In genomic region chr6:15066433-15067337, GRCh38 we compare ENCODE assay signal across 9 cellular contexts.
DNase-seq lines count a peak whose midpoint lies in the region; ATAC-seq and TF ChIP-seq lines count a peak whose summit lies in the region.
"Had no signal": no experiment of that assay in that cellular context is flagged by ENCODE, and none has a peak within 500 bp of the region (broad histone marks: within the 10 kb centered on the region; RNA-seq: fewer than 3 reads in every experiment).

No MANE protein-coding gene starts in this region.

- H3K79me2 ChIP-seq in HCT116 (ENCODE audit: insufficient read depth, low read length) (no peaks in the 10 kb centered on the region), smooth muscle cell (ENCODE audit: low read depth) (no peaks in the 10 kb centered on the region)

- RAD21 ChIA-PET in HCT116 (lab: Charles Lee; ENCODE audit: low non-redundant PET in 1 of 2, low total read pairs in 2 of 2, uncharacterized antibody in 2 of 2, unreplicated experiment in 2 of 2): no interaction called here

- intact Hi-C loops in HCT116 (cut with micrococcal nuclease): no loop called here
- intact Hi-C loops in ascending aorta (cut with DNase I): no loop called here
- intact Hi-C loops in left ventricle myocardium inferior (cut with micrococcal nuclease): no loop called here

- H2AFZ ChIP-seq in HCT116 (ENCODE audit: low read depth, low read length, poor library complexity, severe bottlenecking) (peak overlapping the region; percentile 77), smooth muscle cell (ENCODE audit: low read depth) (no peak overlapping the region)

- whole genome bisulfite sequencing in smooth muscle cell (ENCODE audit: low lambda C conversion rate): 44% methylated on average over 19 of the region's 19 CpGs

- peaks cover 17% of the 10 kb centered on the region for H3F3A ChIP-seq in smooth muscle cell (ENCODE audit: low read depth)

- no TSS peak for BruUV-seq in HCT116 (replicated peaks; lab: Mats Ljungman, UMichigan)

- H3K9me3 ChIP-seq in HCT116 (ENCODE audit: control insufficient read depth in 1 of 2, insufficient read depth in 1 of 2, low read depth in 1 of 2, low read length in 2 of 2): no peaks in the 10 kb centered on the region
- H3K9me3 ChIP-seq in ascending aorta: no peaks in the 10 kb centered on the region
- H3K9me3 ChIP-seq in left ventricle myocardium inferior (replicated peaks): no peaks in the 10 kb centered on the region
- H3K9me3 ChIP-seq in smooth muscle cell (replicated peaks; ENCODE audit: low read depth): no peaks in the 10 kb centered on the region

- no peaks in the 10 kb centered on the region for H3K9me2 ChIP-seq in HCT116 (ENCODE audit: insufficient read depth)

- H3K36me3 ChIP-seq in HCT116 (ENCODE audit: control insufficient read depth in 1 of 2, insufficient read depth in 2 of 2, low read length in 2 of 2) (no peaks in the 10 kb centered on the region), ascending aorta (no peaks in the 10 kb centered on the region), left ventricle myocardium inferior (no peaks in the 10 kb centered on the region), smooth muscle cell (ENCODE audit: low read depth) (no peaks in the 10 kb centered on the region), H7 (replicated peaks; ENCODE audit: control insufficient read depth, insufficient read depth, low read length) (no peaks in the 10 kb centered on the region)

- TF ChIP-seq CTCF in HCT116 (IDR thresholded peaks at IDR 0.05 in 2 of 3, conservative IDR thresholded peaks at IDR 0.05 in 1 of 3; ENCODE audit: borderline replicate concordance in 1 of 3, insufficient read depth in 1 of 3, low read depth in 2 of 3, low read length in 2 of 3): no peak
- no peak for TF ChIP-seq CTCF in ascending aorta (IDR thresholded peaks at IDR 0.05)
- no peak for TF ChIP-seq CTCF in left ventricle myocardium inferior (IDR thresholded peaks at IDR 0.05; ENCODE audit: borderline replicate concordance)
- no peak for TF ChIP-seq CTCF in smooth muscle cell (IDR thresholded peaks at IDR 0.05; ENCODE audit: borderline replicate concordance, insufficient read depth, poor library complexity, severe bottlenecking)

- peak overlapping the region; percentile 40 for H3K4me2 ChIP-seq in HCT116 (ENCODE audit: low read length)
- peak overlapping the region; percentile 60 for H3K4me2 ChIP-seq in smooth muscle cell

- no peaks in the 10 kb centered on the region for H4K20me1 ChIP-seq in HCT116 (ENCODE audit: insufficient read depth)
- H4K20me1 ChIP-seq in smooth muscle cell (ENCODE audit: low read depth): no peaks in the 10 kb centered on the region

- TF ChIP-seq POLR2A in HCT116 (IDR thresholded peaks at IDR 0.05; ENCODE audit: borderline replicate concordance, extremely low read depth, insufficient read depth, insufficient read length): no peak

- no peak for DNase-seq in HCT116 (ENCODE audit: low read depth, low spot score)
- DNase-seq in ascending aorta (ENCODE audit: low spot score in 2 of 2): peak; percentile 53 to 85
- DNase-seq in left ventricle myocardium inferior: peak; percentile 26
- peak; percentile 3 for DNase-seq in smooth muscle cell (lab: John Stamatoyannopoulos, UW; ENCODE audit: unreplicated experiment)
- DNase-seq in NCI-H1436 treated with DMSO at 0.1 percent for 48 hours (lab: John Stamatoyannopoulos, UW): no peak
- DNase-seq in H7: no peak
- DNase-seq: SHP77 treated with DMSO at 0.1 percent for 48 hours had no signal

- H3K9ac ChIP-seq in HCT116 (ENCODE audit: low read length) (no peak overlapping the region), smooth muscle cell (ENCODE audit: low read depth) (no peak overlapping the region)

- H3K4me1 ChIP-seq in HCT116 (ENCODE audit: control insufficient read depth in 1 of 2, insufficient read depth in 2 of 2, low read length in 2 of 2) (peaks cover 0 to 21% of the 10 kb centered on the region in 2 experiments; a peak in 2 of 4 replicates), ascending aorta (no peaks in the 10 kb centered on the region), left ventricle myocardium inferior (peaks cover 28% of the 10 kb centered on the region), smooth muscle cell (ENCODE audit: low read depth) (peaks cover 8% of the 10 kb centered on the region)

- no peak for ATAC-seq in HCT116
- no peak for ATAC-seq in GM21447 (IDR thresholded peaks at IDR 0.05; ENCODE audit: unreplicated experiment)
- no peak for ATAC-seq in HG03097 (IDR thresholded peaks at IDR 0.05; ENCODE audit: low FRiP score, unreplicated experiment)

- H3K4me3 ChIP-seq in HCT116 (replicated peaks in 1 of 2; ENCODE audit: low read depth in 1 of 2, low read length in 2 of 2): no peak overlapping the region
- no peak overlapping the region for H3K4me3 ChIP-seq in ascending aorta
- H3K4me3 ChIP-seq in left ventricle myocardium inferior: no peak overlapping the region
- no peak overlapping the region for H3K4me3 ChIP-seq in smooth muscle cell
- H3K4me3 ChIP-seq in H7 (ENCODE audit: insufficient read depth, low read depth, low read length): no peak overlapping the region

- H3K27me3 ChIP-seq in HCT116 (ENCODE audit: insufficient read depth, low read length): no peaks in the 10 kb centered on the region
- no peaks in the 10 kb centered on the region for H3K27me3 ChIP-seq in ascending aorta
- no peaks in the 10 kb centered on the region for H3K27me3 ChIP-seq in left ventricle myocardium inferior (ENCODE audit: low read depth)
- no peaks in the 10 kb centered on the region for H3K27me3 ChIP-seq in smooth muscle cell (ENCODE audit: low read depth)
- H3K27me3 ChIP-seq in H7 (ENCODE audit: control insufficient read depth, insufficient read depth, low read length): no peaks in the 10 kb centered on the region

- CTCF ChIA-PET in HCT116 (lab: Charles Lee): no interaction called here

- TF ChIP-seq RAD21 in HCT116 (IDR thresholded peaks at IDR 0.05; ENCODE audit: low read depth): no peak

- H3K27ac ChIP-seq in HCT116 (ENCODE audit: low read depth, low read length) (no peak overlapping the region), ascending aorta (peak overlapping the region in 1 of 2 donors; percentile 27), left ventricle myocardium inferior (replicated peaks) (peak overlapping the region; percentile 47), smooth muscle cell (ENCODE audit: low read depth) (peak overlapping the region; percentile 80)

- POLR2A ChIA-PET in HCT116 (lab: Charles Lee): no interaction called here

TF ChIP-seq in HCT116, 20 proteins besides CTCF, POLR2A, EP300 and RAD21:
- TF ChIP-seq YY1 (IDR thresholded peaks at IDR 0.05; ENCODE audit: extremely low read depth, insufficient replicate concordance, low read depth, low read length) (peak; percentile 28), CEBPB (IDR thresholded peaks at IDR 0.05; ENCODE audit: low read depth) (no peak), FOSL1 (IDR thresholded peaks at IDR 0.05; ENCODE audit: low read depth) (peak; percentile 14; the same call in 1 of the 2 replicates)
TF ChIP-seq in HCT116: peak in this region for 2.

Comparison
In these comparisons a context has a peak if more than half of its experiments do, and no peak if none do; other contexts are left out.
1. DNase-seq: peak in ascending aorta (2 of 2), left ventricle myocardium inferior (single experiment) and smooth muscle cell (single experiment); none in HCT116 (single experiment), NCI-H1436 treated with DMSO at 0.1 percent for 48 hours (single experiment) and H7 (single experiment).